In the genomic region with DNA sequence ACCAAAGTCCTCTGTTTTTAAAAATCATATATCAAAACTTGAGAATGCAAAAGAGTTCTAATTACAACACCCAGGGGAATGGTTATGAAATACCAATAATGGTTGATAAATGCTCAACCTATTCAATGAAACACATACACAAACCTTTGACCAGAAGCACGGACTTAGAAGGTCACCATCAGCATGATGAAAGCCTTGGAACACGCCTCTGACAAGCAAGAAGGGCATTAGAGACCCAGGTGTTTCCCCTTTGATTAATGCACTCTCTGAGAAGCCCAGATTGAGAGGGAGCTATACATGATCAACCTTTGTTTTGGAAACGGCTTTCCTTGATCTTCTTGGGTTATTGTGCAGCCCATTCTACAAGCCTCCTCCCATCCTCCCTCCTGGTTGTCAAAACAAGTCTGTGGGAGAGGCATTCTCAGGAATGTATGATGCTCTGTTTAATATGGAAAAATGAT, we compare ENCODE assay signal across 13 cellular contexts.
"Had no signal": no experiment of that assay in that cellular context is flagged by ENCODE, and none has a peak within 500 bp of the region (broad histone marks: within the 10 kb centered on the region; RNA-seq: fewer than 3 reads in every experiment).

No MANE protein-coding gene starts in this region.

- H3K4me3 Mint-ChIP-seq: activated T-cell treated with anti-CD3 and anti-CD28 coated beads, Interleukin-2, amount 50 U/mL, for 24 hours; naive thymus-derived CD4-positive, alpha-beta T cell had no signal

- H3K27me3 Mint-ChIP-seq: activated T-cell treated with anti-CD3 and anti-CD28 coated beads, Interleukin-2, amount 50 U/mL, for 24 hours; naive thymus-derived CD4-positive, alpha-beta T cell had no signal

- ATAC-seq: lower lobe of right lung; naive thymus-derived CD4-positive, alpha-beta T cell had no signal

- H3K27ac Mint-ChIP-seq: activated naive CD4-positive, alpha-beta T cell treated with anti-CD3 and anti-CD28 coated beads, Interleukin-2, amount 50 U/mL, for 72 hours; activated T-cell treated with anti-CD3 and anti-CD28 coated beads, Interleukin-2, amount 50 U/mL, for 24 hours; naive thymus-derived CD4-positive, alpha-beta T cell had no signal

- DNase-seq: activated CD4-positive, alpha-beta T cell treated with anti-CD3 and anti-CD28 coated beads, Interleukin-2, amount 50 U/mL, for 4 hours; activated CD4-positive, CD25-positive, alpha-beta regulatory T cell treated with anti-CD3 and anti-CD28 coated beads, Interleukin-2, amount 50 U/mL, for 72 hours; activated effector memory CD4-positive, alpha-beta T cell treated with anti-CD3 and anti-CD28 coated beads, Interleukin-2, amount 50 U/mL, for 16 hours; activated T-cell treated with anti-CD3 and anti-CD28 coated beads, Interleukin-2, amount 50 U/mL, for 24 hours; aorta; heart right ventricle; islet precursor cell; lower lobe of right lung; naive thymus-derived CD4-positive, alpha-beta T cell; stimulated activated CD4-positive, alpha-beta T cell treated with anti-CD3 and anti-CD28 coated beads, Interleukin-4, amount 100 ng/mL, for 1 hour; stimulated activated CD8-positive, alpha-beta memory T cell treated with anti-CD3 and anti-CD28 coated beads, Interleukin-4, amount 100 ng/mL, for 48 hours; stomach had no signal
